Comparison of ENCODE assay signal across 7 cellular contexts in genomic region chr20:41329435-41330342, GRCh38. TPM values are rescaled to one million over a fixed set of nuclear protein-coding genes. Genes with fewer than 3 reads are reported as not detected.
DNase-seq lines count a peak whose midpoint lies in the region; ATAC-seq, FAIRE-seq and TF ChIP-seq lines count a peak whose summit lies in the region.

No MANE protein-coding gene starts in this region.

- DNase-seq in LHCN-M2 (ENCODE audit: low read depth): peak; percentile 99
- DNase-seq in activated CD8-positive, alpha-beta T cell treated with anti-CD3 and anti-CD28 coated beads for 36 hours: peak; percentile 80
- DNase-seq in H1 (ENCODE audit: low read depth in 1 of 2, low spot score in 2 of 2): no peak
- peak; percentile 25 to 57 (median 38) for DNase-seq in naive thymus-derived CD4-positive, alpha-beta T cell

- CTCF ChIA-PET in activated CD8-positive, alpha-beta T cell treated with anti-CD3 and anti-CD28 coated beads for 36 hours (lab: Charles Lee): interaction anchor here (0.9 to 3.7 kb wide), 8 partner anchors 7 to 366 kb away, joined by 3 to 29 read pairs (median 4); partner anchors contain the start of gene LPIN3
- CTCF ChIA-PET in H1 (lab: Charles Lee; ENCODE audit: partially characterized antibody): interaction anchor here (0.8 to 3.2 kb wide), 5 partner anchors 11 to 130 kb away, joined by 3 to 16 read pairs (median 3); partner anchors contain the start of gene LPIN3
- CTCF ChIA-PET in naive thymus-derived CD4-positive, alpha-beta T cell (lab: Charles Lee): interaction anchor here (0.7 to 1.4 kb wide), 5 partner anchors 9 to 235 kb away, joined by 3 to 6 read pairs (median 4); no protein-coding TSS in a partner anchor

- H2BK5ac ChIP-seq in H1 (ENCODE audit: low read depth, low read length): no peak overlapping the region

- H4K20me1 ChIP-seq in H1 (replicated peaks in 1 of 2; ENCODE audit: control insufficient read depth in 1 of 2, insufficient read depth in 2 of 2, low read length in 2 of 2): no peaks in the 10 kb centered on the region

- no peaks in the 10 kb centered on the region for H3K9me3 ChIP-seq in H1 (ENCODE audit: insufficient read depth in 2 of 2, low read depth in 1 of 2, low read length in 1 of 2)
- H3K9me3 ChIP-seq in naive thymus-derived CD4-positive, alpha-beta T cell (ENCODE audit: control insufficient read depth in 2 of 3, low read length in 3 of 3): no peaks in the 10 kb centered on the region

- WGBS in H1 (ENCODE audit: extremely low coverage in 1 of 2, insufficient coverage in 1 of 2, insufficient read length in 1 of 2, insufficient replicate concordance in 2 of 2, low coverage in 1 of 2, low lambda C conversion rate in 2 of 2, missing lambda C conversion rate in 1 of 2), 2 experiments: 87% methylated on average over 14 of the region's 14 CpGs; no CpG with 5 or more reads in 1 of the 2 experiments

- no peaks in the 10 kb centered on the region for H3K79me2 ChIP-seq in H1 (ENCODE audit: control insufficient read depth in 1 of 2, insufficient read depth in 2 of 2, low read length in 2 of 2)

- H3K79me1 ChIP-seq in H1 (ENCODE audit: low read depth, low read length): no peaks in the 10 kb centered on the region

- TF ChIP-seq EP300 in H1 (IDR thresholded peaks at IDR 0.05; ENCODE audit: borderline replicate concordance in 1 of 2, low read depth in 2 of 2, low read length in 2 of 2): no peak

- POLR2A ChIA-PET in activated CD8-positive, alpha-beta T cell treated with anti-CD3 and anti-CD28 coated beads for 36 hours (lab: Charles Lee): interaction anchor here (0.6 to 1.7 kb wide), 6 partner anchors 9 to 203 kb away, joined by 3 to 4 read pairs (median 3); no protein-coding TSS in a partner anchor
- POLR2A ChIA-PET in H1 (lab: Charles Lee; ENCODE audit: partially characterized antibody): interaction anchor here (1.4 kb wide), 1 partner anchor 144 kb away, joined by 3 read pairs; no protein-coding TSS in a partner anchor
- POLR2A ChIA-PET in naive thymus-derived CD4-positive, alpha-beta T cell (lab: Charles Lee): no interaction called here

- no peak overlapping the region for H3K4me3 Mint-ChIP-seq in activated CD8-positive, alpha-beta T cell treated with anti-CD3 and anti-CD28 coated beads for 36 hours
- peak overlapping the region in 5 of 10 donors; percentile 35 to 64 (median 40) for H3K4me3 Mint-ChIP-seq in naive thymus-derived CD4-positive, alpha-beta T cell
- no peak overlapping the region for H3K4me3 Mint-ChIP-seq in stimulated activated naive CD8-positive, alpha-beta T cell treated with anti-CD3 and anti-CD28 coated beads, Interleukin-15, Interleukin-2, amounts not matched to agents 100 ng/mL and 50 ng/mL, for 24 hours

- no peak overlapping the region for H2AFZ ChIP-seq in H1 (ENCODE audit: low read length)

- H3K36me3 Mint-ChIP-seq in activated CD8-positive, alpha-beta T cell treated with anti-CD3 and anti-CD28 coated beads for 36 hours (ENCODE audit: low read depth): no peaks in the 10 kb centered on the region
- no peaks in the 10 kb centered on the region for H3K36me3 Mint-ChIP-seq in naive thymus-derived CD4-positive, alpha-beta T cell
- H3K36me3 Mint-ChIP-seq in stimulated activated naive CD8-positive, alpha-beta T cell treated with anti-CD3 and anti-CD28 coated beads, Interleukin-15, Interleukin-2, amounts not matched to agents 100 ng/mL and 50 ng/mL, for 24 hours (ENCODE audit: low read depth): no peaks in the 10 kb centered on the region

- no peak overlapping the region for H4K91ac ChIP-seq in H1 (replicated peaks; ENCODE audit: insufficient read length, low read length)

- H3K4ac ChIP-seq in H1 (replicated peaks; ENCODE audit: insufficient read length, low read depth, low read length): no peak overlapping the region

- H3K4me1 ChIP-seq in H1 (replicated peaks in 1 of 4; ENCODE audit: control insufficient read depth in 3 of 4, insufficient read depth in 4 of 4, low read length in 3 of 4): no peaks in the 10 kb centered on the region
- H3K4me1 ChIP-seq in naive thymus-derived CD4-positive, alpha-beta T cell (ENCODE audit: control insufficient read depth in 2 of 2, insufficient read depth in 2 of 2, low read length in 2 of 2): peaks cover 0 to 17% of the 10 kb centered on the region in 2 donors

- H3K27ac ChIP-seq in H1 (ENCODE audit: low read depth, low read length): no peak overlapping the region
- no peak overlapping the region for H3K27ac ChIP-seq in naive thymus-derived CD4-positive, alpha-beta T cell (ENCODE audit: low read depth, low read length)

- H3K18ac ChIP-seq in H1 (ENCODE audit: extremely low read depth, low read length): no peak overlapping the region

- no peak overlapping the region for H3K56ac ChIP-seq in H1 (replicated peaks; ENCODE audit: insufficient read length, low read depth, low read length)

- H3K4me2 ChIP-seq in H1 (ENCODE audit: insufficient read depth in 1 of 2, low read depth in 2 of 2, low read length in 2 of 2): no peak overlapping the region

- no peak for TF ChIP-seq CTCF in activated CD8-positive, alpha-beta T cell treated with anti-CD3 and anti-CD28 coated beads for 36 hours (IDR thresholded peaks at IDR 0.05)
- no peak for TF ChIP-seq CTCF in H1 (IDR thresholded peaks at IDR 0.05; ENCODE audit: control extremely low read depth in 1 of 3, insufficient read depth in 1 of 3, low read depth in 1 of 3, low read length in 3 of 3)

- H3K27me3 Mint-ChIP-seq in activated CD8-positive, alpha-beta T cell treated with anti-CD3 and anti-CD28 coated beads for 36 hours: no peaks in the 10 kb centered on the region
- peaks cover 0 to 4% (median 0%) of the 10 kb centered on the region in 5 donors for H3K27me3 Mint-ChIP-seq in naive thymus-derived CD4-positive, alpha-beta T cell
- H3K27me3 Mint-ChIP-seq in stimulated activated naive CD8-positive, alpha-beta T cell treated with anti-CD3 and anti-CD28 coated beads, Interleukin-15, Interleukin-2, amounts not matched to agents 100 ng/mL and 50 ng/mL, for 24 hours: no peaks in the 10 kb centered on the region

- H3K23me2 ChIP-seq in H1 (ENCODE audit: low read depth, low read length): peaks cover 2% of the 10 kb centered on the region; the same call in 1 of the 2 replicates

- 0 out of 2 replicates have a peak overlapping the region, but pooled peaks have one; percentile 61 for H2BK15ac ChIP-seq in H1 (ENCODE audit: low read length)

- no peak overlapping the region for H3K4me3 ChIP-seq in H1 (ENCODE audit: extremely low read depth in 1 of 4, insufficient read depth in 2 of 4, low read depth in 3 of 4, low read length in 4 of 4)
- no peak overlapping the region for H3K4me3 ChIP-seq in naive thymus-derived CD4-positive, alpha-beta T cell (ENCODE audit: low read length)

- no peak overlapping the region for H3K9ac ChIP-seq in H1 (replicated peaks in 1 of 4; ENCODE audit: extremely low read depth in 1 of 4, low read depth in 3 of 4, low read length in 3 of 4)

- no peaks in the 10 kb centered on the region for H3K27me3 ChIP-seq in H1 (replicated peaks in 1 of 4; ENCODE audit: control insufficient read depth in 3 of 4, extremely low read depth in 1 of 4, insufficient read depth in 3 of 4, low read length in 3 of 4)
- H3K27me3 ChIP-seq in naive thymus-derived CD4-positive, alpha-beta T cell (ENCODE audit: control insufficient read depth in 2 of 2, insufficient read depth in 2 of 2, low read length in 2 of 2): no peaks in the 10 kb centered on the region

- no peak overlapping the region for H4K5ac ChIP-seq in H1 (ENCODE audit: insufficient read length, low read depth, low read length)

- H2BK20ac ChIP-seq in H1 (ENCODE audit: low read length): no peak overlapping the region

- no peak overlapping the region for H3K14ac ChIP-seq in H1 (ENCODE audit: insufficient read length)

- peaks cover 14% of the 10 kb centered on the region for H3K4me1 Mint-ChIP-seq in activated CD8-positive, alpha-beta T cell treated with anti-CD3 and anti-CD28 coated beads for 36 hours (ENCODE audit: low read depth)
- H3K4me1 Mint-ChIP-seq in naive thymus-derived CD4-positive, alpha-beta T cell: peaks cover 5 to 19% (median 14%) of the 10 kb centered on the region in 7 donors
- peaks cover 17% of the 10 kb centered on the region for H3K4me1 Mint-ChIP-seq in stimulated activated naive CD8-positive, alpha-beta T cell treated with anti-CD3 and anti-CD28 coated beads, Interleukin-15, Interleukin-2, amounts not matched to agents 100 ng/mL and 50 ng/mL, for 24 hours (ENCODE audit: low read depth)

- H3K9me3 Mint-ChIP-seq in activated CD8-positive, alpha-beta T cell treated with anti-CD3 and anti-CD28 coated beads for 36 hours: no peaks in the 10 kb centered on the region
- H3K9me3 Mint-ChIP-seq in naive thymus-derived CD4-positive, alpha-beta T cell: peaks cover 0 to 2% (median 0%) of the 10 kb centered on the region in 11 donors
- H3K9me3 Mint-ChIP-seq in stimulated activated naive CD8-positive, alpha-beta T cell treated with anti-CD3 and anti-CD28 coated beads, Interleukin-15, Interleukin-2, amounts not matched to agents 100 ng/mL and 50 ng/mL, for 24 hours: no peaks in the 10 kb centered on the region

- no peak for FAIRE-seq in H1 (lab: Jason Lieb, UNC)

- ATAC-seq in GM19372 (IDR thresholded peaks at IDR 0.05; ENCODE audit: low read depth, unreplicated experiment): peak; percentile 70
- ATAC-seq in activated CD8-positive, alpha-beta T cell treated with anti-CD3 and anti-CD28 coated beads for 36 hours: peak; percentile 99
- ATAC-seq in naive thymus-derived CD4-positive, alpha-beta T cell: peak; percentile 98
- ATAC-seq in HG03571 (IDR thresholded peaks at IDR 0.05; ENCODE audit: unreplicated experiment): no peak

- H2BK12ac ChIP-seq in H1 (ENCODE audit: low read depth, low read length): no peak overlapping the region

- TF ChIP-seq RAD21 in H1 (IDR thresholded peaks at IDR 0.05 in 1 of 2, conservative IDR thresholded peaks at IDR 0.05 in 1 of 2; ENCODE audit: low read depth in 2 of 2, low read length in 2 of 2): no peak

- no peak overlapping the region; the same call in 1 of the 2 replicates for H4K8ac ChIP-seq in H1 (ENCODE audit: extremely low read depth, insufficient read depth, low read length)

- H2AK5ac ChIP-seq in H1 (ENCODE audit: low read depth, low read length): no peak overlapping the region

- no peak overlapping the region for H3K23ac ChIP-seq in H1 (ENCODE audit: insufficient read length)

- TF ChIP-seq POLR2A in H1 (IDR thresholded peaks at IDR 0.05; ENCODE audit: control extremely low read depth in 1 of 2, low read depth in 2 of 2, low read length in 2 of 2): no peak

- H2BK120ac ChIP-seq in H1 (replicated peaks; ENCODE audit: low read depth, low read length): no peak overlapping the region

- intact Hi-C loops in activated CD8-positive, alpha-beta T cell treated with anti-CD3 and anti-CD28 coated beads for 36 hours (cut with micrococcal nuclease): loop anchor here (10.0 kb wide), 1 partner anchor 95 kb away; no protein-coding TSS in a partner anchor
- intact Hi-C loops in naive thymus-derived CD4-positive, alpha-beta T cell (cut with micrococcal nuclease): loop anchor here (1.0 to 5.0 kb wide), 2 partner anchors 12 to 282 kb away; partner anchors contain the start of gene ZHX3 (in 2 of the 2)

- no peaks in the 10 kb centered on the region for H3K36me3 ChIP-seq in H1 (ENCODE audit: control insufficient read depth in 2 of 4, insufficient read depth in 4 of 4, low read length in 3 of 4)
- no peaks in the 10 kb centered on the region for H3K36me3 ChIP-seq in naive thymus-derived CD4-positive, alpha-beta T cell (ENCODE audit: control insufficient read depth in 2 of 3, insufficient read depth in 3 of 3, low read length in 3 of 3)

- peak overlapping the region; percentile 53 for H3K27ac Mint-ChIP-seq in activated CD8-positive, alpha-beta T cell treated with anti-CD3 and anti-CD28 coated beads for 36 hours
- H3K27ac Mint-ChIP-seq in naive thymus-derived CD4-positive, alpha-beta T cell: peak overlapping the region in 2 of 9 donors; percentile 37 to 80
- peak overlapping the region; percentile 21 for H3K27ac Mint-ChIP-seq in stimulated activated naive CD8-positive, alpha-beta T cell treated with anti-CD3 and anti-CD28 coated beads, Interleukin-15, Interleukin-2, amounts not matched to agents 100 ng/mL and 50 ng/mL, for 24 hours

RNA-seq across cellular contexts. Expression of gene LPIN3, which starts 10.9 kb away (rescaled TPM):
- total RNA-seq in LHCN-M2 (2014; rRNA removed): 15.3 and 19.1 TPM in 2 replicates
- 6.8 TPM for polyA plus RNA-seq in LHCN-M2 (2012)
- total RNA-seq in activated CD8-positive, alpha-beta T cell treated with anti-CD3 and anti-CD28 coated beads for 36 hours: under 1 TPM; 0.86 to 0.87 TPM
- total RNA-seq in H1 (2021; fragmentation: NEBNext Ultra II Directional; extraction: Animal tissue kit (Norgen Biotek cat#: 25700)): 3.1 and 3.7 TPM in 2 replicates
- 3.9 and 5.1 TPM in 2 replicates for polyA plus RNA-seq in H1 (2011; rRNA removed)
- 5.4 TPM for polyA plus RNA-seq in H1 (2011; cell fraction: cytosol; rRNA removed)
- polyA plus RNA-seq in H1 (2011; cell fraction: nucleus; rRNA removed): 41.9 TPM
- polyA plus RNA-seq in H1 (2012, experiment 1 of 2): 3.7 to 5.9 TPM (median 5.6 TPM) in 4 replicates
- 3.7 TPM for polyA plus RNA-seq in H1 (2012, experiment 2 of 2)
- 4.0 TPM for polyA plus RNA-seq in H1 (2013, experiment 1 of 2)
- polyA plus RNA-seq in H1 (2013, experiment 2 of 2): 4.1 TPM
- polyA minus RNA-seq in H1 (2011; rRNA and poly(A)+ RNA removed): 3.3 and 3.7 TPM in 2 replicates
- 2.3 TPM for polyA minus RNA-seq in H1 (2011; cell fraction: cytosol; rRNA and poly(A)+ RNA removed)
- 10.7 TPM for polyA minus RNA-seq in H1 (2011; cell fraction: nucleus; rRNA and poly(A)+ RNA removed)
- 1 to 10 TPM in 2 of 5 experiments, under 1 TPM in 3; 0.37 to 3.0 (median 0.84) TPM for total RNA-seq in naive thymus-derived CD4-positive, alpha-beta T cell
- under 1 TPM in 1 of 2 donors, not detected in 1; 0.10 TPM for polyA plus RNA-seq in naive thymus-derived CD4-positive, alpha-beta T cell

RNA-seq across cellular contexts. Expression of gene ZHX3, which starts 12.2 kb away (rescaled TPM):
- 31.6 and 35.1 TPM in 2 replicates for total RNA-seq in LHCN-M2 (2014; rRNA removed)
- 23.2 TPM for polyA plus RNA-seq in LHCN-M2 (2012)
- total RNA-seq in activated CD8-positive, alpha-beta T cell treated with anti-CD3 and anti-CD28 coated beads for 36 hours: 10 to 100 TPM; 14.1 to 14.2 TPM
- 5.9 and 7.8 TPM in 2 replicates for total RNA-seq in H1 (2021; fragmentation: NEBNext Ultra II Directional; extraction: Animal tissue kit (Norgen Biotek cat#: 25700))
- polyA plus RNA-seq in H1 (2011; rRNA removed): 1.00 and 1.8 TPM in 2 replicates
- polyA plus RNA-seq in H1 (2011; cell fraction: cytosol; rRNA removed): 1.8 TPM
- polyA plus RNA-seq in H1 (2011; cell fraction: nucleus; rRNA removed): 3.5 TPM
- 1.9 to 3.3 TPM (median 2.3 TPM) in 4 replicates for polyA plus RNA-seq in H1 (2012, experiment 1 of 2)
- polyA plus RNA-seq in H1 (2012, experiment 2 of 2): 0.42 TPM
- polyA plus RNA-seq in H1 (2013, experiment 1 of 2): 2.4 TPM
- 2.3 TPM for polyA plus RNA-seq in H1 (2013, experiment 2 of 2)
- polyA minus RNA-seq in H1 (2011; rRNA and poly(A)+ RNA removed): 6.3 and 6.4 TPM in 2 replicates
- polyA minus RNA-seq in H1 (2011; cell fraction: cytosol; rRNA and poly(A)+ RNA removed): 1.5 TPM
- 4.8 TPM for polyA minus RNA-seq in H1 (2011; cell fraction: nucleus; rRNA and poly(A)+ RNA removed)
- 10 to 100 TPM in 2 of 5 experiments, 1 to 10 TPM in 3; 7.9 to 12.8 (median 9.8) TPM for total RNA-seq in naive thymus-derived CD4-positive, alpha-beta T cell
- 1 to 10 TPM; 6.6 to 6.9 TPM for polyA plus RNA-seq in naive thymus-derived CD4-positive, alpha-beta T cell

RNA-seq across cellular contexts. Expression of gene EMILIN3, which starts 36.9 kb away (rescaled TPM):
- not detected in 2 replicates for total RNA-seq in LHCN-M2 (2014; rRNA removed)
- 0.05 TPM for polyA plus RNA-seq in LHCN-M2 (2012)
- total RNA-seq in activated CD8-positive, alpha-beta T cell treated with anti-CD3 and anti-CD28 coated beads for 36 hours: not detected
- total RNA-seq in H1 (2021; fragmentation: NEBNext Ultra II Directional; extraction: Animal tissue kit (Norgen Biotek cat#: 25700)): 3.5 and 3.8 TPM in 2 replicates
- polyA plus RNA-seq in H1 (2011; rRNA removed): 5.2 TPM in 2 replicates
- 5.3 TPM for polyA plus RNA-seq in H1 (2011; cell fraction: cytosol; rRNA removed)
- polyA plus RNA-seq in H1 (2011; cell fraction: nucleus; rRNA removed): 7.2 TPM
- 2.5 to 5.5 TPM (median 4.5 TPM) in 4 replicates for polyA plus RNA-seq in H1 (2012, experiment 1 of 2)
- polyA plus RNA-seq in H1 (2012, experiment 2 of 2): 4.1 TPM
- polyA plus RNA-seq in H1 (2013, experiment 1 of 2): 3.9 TPM
- polyA plus RNA-seq in H1 (2013, experiment 2 of 2): 3.8 TPM
- 5.0 and 5.7 TPM in 2 replicates for polyA minus RNA-seq in H1 (2011; rRNA and poly(A)+ RNA removed)
- polyA minus RNA-seq in H1 (2011; cell fraction: cytosol; rRNA and poly(A)+ RNA removed): 4.8 TPM
- 4.5 TPM for polyA minus RNA-seq in H1 (2011; cell fraction: nucleus; rRNA and poly(A)+ RNA removed)
- total RNA-seq in naive thymus-derived CD4-positive, alpha-beta T cell: under 1 TPM in 1 of 5 experiments, not detected in 4; 0.19 TPM
- polyA plus RNA-seq in naive thymus-derived CD4-positive, alpha-beta T cell: not detected

Comparison
In these comparisons a context has a peak if more than half of its experiments do, and no peak if none do; other contexts are left out.
1. DNase-seq: peak in LHCN-M2 (single experiment), activated CD8-positive, alpha-beta T cell treated with anti-CD3 and anti-CD28 coated beads for 36 hours (single experiment) and naive thymus-derived CD4-positive, alpha-beta T cell (9 of 9); none in H1 (0 of 2).